12 cellular contexts compared by ENCODE assay signal in the genomic region with DNA sequence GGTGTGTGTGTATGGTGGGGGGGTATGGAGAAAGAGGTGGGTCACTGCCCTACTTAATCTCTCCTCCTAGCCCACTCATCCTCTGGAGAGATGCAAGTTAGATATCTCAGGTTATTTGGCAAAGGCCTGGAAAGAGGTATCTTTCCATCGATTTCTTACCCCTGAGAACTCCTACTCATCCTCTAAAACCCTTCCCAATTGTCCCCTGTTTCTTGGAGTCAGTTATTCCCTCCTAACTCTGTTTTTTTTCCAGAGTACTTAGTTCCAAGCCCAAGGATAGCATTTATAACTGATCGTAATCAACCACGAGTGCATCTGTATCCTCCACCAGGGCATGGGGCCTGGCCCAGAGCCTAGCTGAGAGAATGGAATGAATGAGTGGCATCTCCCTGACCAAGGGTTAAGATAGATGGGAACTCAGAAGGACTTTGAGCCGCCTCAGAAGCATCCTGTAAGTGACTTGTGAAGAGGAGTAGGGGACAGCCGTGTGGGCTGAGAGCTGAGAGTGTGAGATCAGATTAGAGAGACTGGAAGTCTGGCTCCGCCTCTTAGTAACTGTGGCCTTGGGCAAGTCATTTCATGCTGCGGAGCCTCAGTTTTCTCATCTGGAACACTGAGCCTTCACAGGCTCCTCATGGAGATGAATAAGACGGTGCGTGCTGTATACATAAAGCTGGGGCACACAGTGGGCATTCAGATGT. TPM values are rescaled to one million over a fixed set of nuclear protein-coding genes. Genes with fewer than 3 reads are reported as not detected.
DNase-seq lines count a peak whose midpoint lies in the region; ATAC-seq and TF ChIP-seq lines count a peak whose summit lies in the region.
"Had no signal": no experiment of that assay in that cellular context is flagged by ENCODE, and none has a peak within 500 bp of the region (broad histone marks: within the 10 kb centered on the region; RNA-seq: fewer than 3 reads in every experiment).

No MANE protein-coding gene starts in this region.

- no peak for TF ChIP-seq CTCF in body of pancreas (IDR thresholded peaks at IDR 0.05)
- no peak for TF ChIP-seq CTCF in GM13976 (IDR thresholded peaks at IDR 0.05; ENCODE audit: borderline replicate concordance, control extremely low read depth, extremely low read depth, insufficient read depth, missing control alignments)

- no peaks in the 10 kb centered on the region for H3K9me3 ChIP-seq in effector memory CD4-positive, alpha-beta T cell (ENCODE audit: control insufficient read depth, low read length)
- no peaks in the 10 kb centered on the region for H3K9me3 ChIP-seq in body of pancreas
- H3K9me3 ChIP-seq: lower lobe of right lung, sigmoid colon had no signal

- no peaks in the 10 kb centered on the region for H3K27me3 ChIP-seq in effector memory CD4-positive, alpha-beta T cell (replicated peaks; ENCODE audit: control insufficient read depth, insufficient read depth, low read length, poor library complexity, severe bottlenecking)
- H3K27me3 ChIP-seq in body of pancreas, result no peaks in the 10 kb centered on the region
- H3K27me3 ChIP-seq: sigmoid colon had no signal

- peaks cover 82% of the 10 kb centered on the region for H3K4me1 ChIP-seq in effector memory CD4-positive, alpha-beta T cell (ENCODE audit: control insufficient read depth, insufficient read depth, low read length, poor library complexity, severe bottlenecking)
- H3K4me1 ChIP-seq in body of pancreas, result peaks cover 6% of the 10 kb centered on the region
- H3K4me1 ChIP-seq: lower lobe of right lung, sigmoid colon had no signal

- peak overlapping the region; percentile 93 for H3K27ac ChIP-seq in effector memory CD4-positive, alpha-beta T cell (ENCODE audit: insufficient read depth, low read length, poor library complexity, severe bottlenecking)
- H3K27ac ChIP-seq in body of pancreas, result no peak overlapping the region
- H3K27ac ChIP-seq: lower lobe of right lung, sigmoid colon had no signal

- peaks cover 15% of the 10 kb centered on the region for H3K36me3 ChIP-seq in effector memory CD4-positive, alpha-beta T cell (ENCODE audit: control insufficient read depth, insufficient read depth, low read length)
- H3K36me3 ChIP-seq in body of pancreas (replicated peaks in 1 of 2; ENCODE audit: insufficient read depth in 1 of 2, low read depth in 2 of 2), result no peaks in the 10 kb centered on the region
- H3K36me3 ChIP-seq: lower lobe of right lung, sigmoid colon had no signal

- TF ChIP-seq POLR2A in body of pancreas (IDR thresholded peaks at IDR 0.05), result no peak

- peak; percentile 64 for ATAC-seq in stimulated activated naive CD8-positive, alpha-beta T cell treated with anti-CD3 and anti-CD28 coated beads, Interleukin-15, Interleukin-2, amounts not matched to agents 100 U/mL and 50 U/mL, for 24 hours
- ATAC-seq in body of pancreas, result no peak
- ATAC-seq: lower lobe of right lung had no signal

- WGBS in body of pancreas, 2 donors, result 76 to 81% methylated on average over 9 of the region's 9 CpGs

- peak overlapping the region; percentile 34 for H3K4me3 ChIP-seq in effector memory CD4-positive, alpha-beta T cell (ENCODE audit: insufficient read depth, low read depth, low read length, poor library complexity, severe bottlenecking)
- no peak overlapping the region for H3K4me3 ChIP-seq in body of pancreas
- H3K4me3 ChIP-seq: lower lobe of right lung, sigmoid colon had no signal

- intact Hi-C loops in body of pancreas (cut with DNase I), result no loop called here

- in situ Hi-C loops in GM13976 (cut with MboI; ENCODE audit: low sequenced_read_pairs, unreplicated experiment), result no loop called here

- DNase-seq in activated gamma-delta T cell treated with Interleukin-2 at 50 U/mL for 16 hours (peak; percentile 32), activated gamma-delta T cell (lab: John Stamatoyannopoulos, UW) (no peak), activated T-cell treated with anti-CD3 and anti-CD28 coated beads for 48 hours (ENCODE audit: low read depth) (peak; percentile 63), NCI-H226 (no peak), body of pancreas (no peak), GM13976 (ENCODE audit: low spot score) (no peak)
- peak in 2 of 3 donors; percentile 44 to 48 for DNase-seq in effector memory CD4-positive, alpha-beta T cell
- peak; percentile 67 for DNase-seq in stimulated activated naive CD8-positive, alpha-beta T cell treated with anti-CD3 and anti-CD28 coated beads, Interleukin-15, Interleukin-2, amounts not matched to agents 100 U/mL and 50 U/mL, for 24 hours
- DNase-seq: dermis blood vessel endothelial cell, DMS 273 treated with DMSO at 0.1 percent for 48 hours, lower lobe of right lung, sigmoid colon had no signal

RNA-seq across cellular contexts. Expression of gene CD6, which starts 16.2 kb away (rescaled TPM):
- total RNA-seq in body of pancreas, result 1 to 10 TPM; 1.0 to 3.3 TPM
- total RNA-seq: dermis blood vessel endothelial cell had no signal

RNA-seq across cellular contexts. Expression of gene SLC15A3, which starts 35.8 kb away (rescaled TPM):
- total RNA-seq in body of pancreas, result 1 to 10 TPM; 2.0 to 6.2 TPM

Comparison
In these comparisons a context has a peak if more than half of its experiments do, and no peak if none do; other contexts are left out.
1. DNase-seq: peak in activated gamma-delta T cell treated with Interleukin-2 at 50 U/mL for 16 hours (single experiment), activated T-cell treated with anti-CD3 and anti-CD28 coated beads for 48 hours (single experiment), effector memory CD4-positive, alpha-beta T cell (2 of 3) and stimulated activated naive CD8-positive, alpha-beta T cell treated with anti-CD3 and anti-CD28 coated beads, Interleukin-15, Interleukin-2, amounts not matched to agents 100 U/mL and 50 U/mL, for 24 hours (single experiment); none in activated gamma-delta T cell (single experiment), NCI-H226 (single experiment), body of pancreas (0 of 4) and GM13976 (single experiment).